24 cellular contexts compared by ENCODE assay signal in genomic region chr3:117921411-117921810, GRCh38.
"Had no signal": no experiment of that assay in that cellular context is flagged by ENCODE, and none has a peak within 500 bp of the region (broad histone marks: within the 10 kb centered on the region; RNA-seq: fewer than 3 reads in every experiment).

No MANE protein-coding gene starts in this region.

- DNase-seq: dermis blood vessel endothelial cell; effector memory CD4-positive, alpha-beta T cell; foreskin keratinocyte; immature natural killer cell; islet precursor cell; kidney glomerular epithelial cell; left colon; natural killer cell; occipital lobe; ovary; right lobe of liver; small intestine; stimulated activated CD4-positive, alpha-beta T cell treated with anti-CD3 and anti-CD28 coated beads, Interleukin-15, amount 100 ng/mL, for 24 hours; stimulated activated CD4-positive, alpha-beta T cell treated with anti-CD3 and anti-CD28 coated beads, Interleukin-2, amount 100 ng/mL, for 48 hours; stimulated activated naive B cell treated with anti-CD40 and anti-IgM and Interleukin-4, amounts not matched to agents 10 μg/mL and 1 μg/mL and 100 μg/mL, for 72 hours; trophoblast cell had no signal

- H3K4me3 Mint-ChIP-seq: immature natural killer cell; memory B cell; natural killer cell; stimulated activated naive B cell treated with anti-CD40 and anti-IgM and Interleukin-4, amounts not matched to agents 10 μg/mL and 1 μg/mL and 100 μg/mL, for 72 hours; stimulated activated naive CD8-positive, alpha-beta T cell treated with anti-CD3 and anti-CD28 coated beads, Interleukin-15, Interleukin-2, amounts not matched to agents 100 ng/mL and 50 ng/mL, for 24 hours had no signal

- H3K36me3 Mint-ChIP-seq: immature natural killer cell; memory B cell; natural killer cell; stimulated activated naive B cell treated with anti-CD40 and anti-IgM and Interleukin-4, amounts not matched to agents 10 μg/mL and 1 μg/mL and 100 μg/mL, for 72 hours had no signal

- H3K4me1 ChIP-seq: esophagus muscularis mucosa, foreskin keratinocyte, gastroesophageal sphincter, right lobe of liver, vagina had no signal

- H3K9me3 ChIP-seq: esophagus muscularis mucosa, gastroesophageal sphincter, ovary, right lobe of liver, thoracic aorta, vagina had no signal

- H3K36me3 ChIP-seq: esophagus muscularis mucosa, gastroesophageal sphincter, ovary, right lobe of liver, thoracic aorta, vagina had no signal

- H3K9me3 Mint-ChIP-seq: memory B cell; stimulated activated naive B cell treated with anti-CD40 and anti-IgM and Interleukin-4, amounts not matched to agents 10 μg/mL and 1 μg/mL and 100 μg/mL, for 72 hours; stimulated activated naive CD8-positive, alpha-beta T cell treated with anti-CD3 and anti-CD28 coated beads, Interleukin-15, Interleukin-2, amounts not matched to agents 100 ng/mL and 50 ng/mL, for 24 hours had no signal

- H3K4me3 ChIP-seq: coronary artery, esophagus muscularis mucosa, gastroesophageal sphincter, lung, ovary, right lobe of liver, thoracic aorta, vagina had no signal

- ATAC-seq: foreskin keratinocyte; gastroesophageal sphincter; left colon; natural killer cell; right lobe of liver; stimulated activated naive B cell treated with anti-CD40 and anti-IgM and Interleukin-4, amounts not matched to agents 10 μg/mL and 1 μg/mL and 100 μg/mL, for 72 hours had no signal

- H3K27me3 ChIP-seq: esophagus muscularis mucosa, foreskin keratinocyte, gastroesophageal sphincter, ovary, right lobe of liver, vagina had no signal

- H3K4me1 Mint-ChIP-seq: immature natural killer cell; memory B cell; natural killer cell; stimulated activated naive B cell treated with anti-CD40 and anti-IgM and Interleukin-4, amounts not matched to agents 10 μg/mL and 1 μg/mL and 100 μg/mL, for 72 hours had no signal

- H3K27ac Mint-ChIP-seq: immature natural killer cell; memory B cell; natural killer cell; stimulated activated naive B cell treated with anti-CD40 and anti-IgM and Interleukin-4, amounts not matched to agents 10 μg/mL and 1 μg/mL and 100 μg/mL, for 72 hours; stimulated activated naive CD8-positive, alpha-beta T cell treated with anti-CD3 and anti-CD28 coated beads, Interleukin-15, Interleukin-2, amounts not matched to agents 100 ng/mL and 50 ng/mL, for 24 hours had no signal

- H3K27ac ChIP-seq: coronary artery, esophagus muscularis mucosa, foreskin keratinocyte, gastroesophageal sphincter, ovary, right lobe of liver, thoracic aorta, vagina had no signal

- H3K27me3 Mint-ChIP-seq: memory B cell; stimulated activated naive B cell treated with anti-CD40 and anti-IgM and Interleukin-4, amounts not matched to agents 10 μg/mL and 1 μg/mL and 100 μg/mL, for 72 hours; stimulated activated naive CD8-positive, alpha-beta T cell treated with anti-CD3 and anti-CD28 coated beads, Interleukin-15, Interleukin-2, amounts not matched to agents 100 ng/mL and 50 ng/mL, for 24 hours had no signal
